Comparison of ENCODE assay signal across 2 cellular contexts in the genomic region with DNA sequence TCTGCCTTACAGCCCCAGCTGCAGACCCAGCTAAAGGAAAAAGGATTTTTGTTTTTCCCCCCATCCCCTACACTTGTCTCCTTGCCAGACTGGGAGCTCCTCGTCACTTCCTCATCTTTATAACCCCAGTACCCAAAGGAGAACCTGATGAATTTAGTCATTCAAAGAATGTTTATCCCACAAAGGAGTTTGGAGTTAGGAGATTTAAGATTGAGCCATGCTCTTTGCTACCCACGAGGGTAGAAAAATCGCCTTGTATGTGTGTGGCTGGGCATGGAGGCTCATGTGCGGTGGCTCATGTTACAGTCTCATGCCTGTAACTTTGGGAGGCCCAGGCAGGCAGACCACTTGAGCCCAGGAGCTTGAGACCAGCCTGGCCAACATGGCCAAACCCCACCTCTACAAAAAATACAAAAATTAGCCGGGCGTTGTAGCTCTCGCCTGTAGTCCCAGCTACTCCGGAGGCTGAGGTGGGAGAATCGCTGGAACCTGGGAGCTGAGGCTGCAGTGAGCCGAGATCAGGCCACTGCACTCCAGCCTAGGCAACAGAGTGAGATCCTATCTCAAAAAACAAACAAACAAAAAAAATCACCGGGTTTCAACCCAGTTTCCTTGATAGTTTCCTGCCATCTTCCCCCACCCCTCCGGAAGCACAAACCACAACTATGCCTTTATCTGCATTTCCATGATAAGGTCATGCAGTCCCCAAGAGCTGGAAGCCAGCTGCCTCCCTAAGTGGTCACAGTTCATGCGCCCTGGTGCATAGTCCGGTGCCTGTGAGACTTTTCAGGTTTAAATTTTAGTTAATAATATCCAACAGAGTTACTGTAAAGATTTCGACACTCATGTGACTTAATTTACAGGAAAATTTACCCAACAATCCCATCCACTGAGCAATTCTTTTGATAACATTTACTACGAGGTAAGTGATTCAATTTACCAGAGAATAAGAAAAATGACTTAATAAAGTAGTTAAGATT.
TF ChIP-seq lines count a peak whose summit lies in the region.

No MANE protein-coding gene starts in this region.

TF ChIP-seq in HEK293, 187 proteins besides CTCF, POLR2A, EP300 and RAD21 (continued from another document and continues in another):
- TF ChIP-seq, protein P1, sequence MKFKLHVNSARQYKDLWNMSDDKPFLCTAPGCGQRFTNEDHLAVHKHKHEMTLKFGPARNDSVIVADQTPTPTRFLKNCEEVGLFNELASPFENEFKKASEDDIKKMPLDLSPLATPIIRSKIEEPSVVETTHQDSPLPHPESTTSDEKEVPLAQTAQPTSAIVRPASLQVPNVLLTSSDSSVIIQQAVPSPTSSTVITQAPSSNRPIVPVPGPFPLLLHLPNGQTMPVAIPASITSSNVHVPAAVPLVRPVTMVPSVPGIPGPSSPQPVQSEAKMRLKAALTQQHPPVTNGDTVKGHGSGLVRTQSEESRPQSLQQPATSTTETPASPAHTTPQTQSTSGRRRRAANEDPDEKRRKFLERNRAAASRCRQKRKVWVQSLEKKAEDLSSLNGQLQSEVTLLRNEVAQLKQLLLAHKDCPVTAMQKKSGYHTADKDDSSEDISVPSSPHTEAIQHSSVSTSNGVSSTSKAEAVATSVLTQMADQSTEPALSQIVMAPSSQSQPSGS (tag by site-specific recombination; IDR thresholded peaks at IDR 0.05; ENCODE audit: low read depth), result no peak
- TF ChIP-seq GFI1B (tag by site-specific recombination; IDR thresholded peaks at IDR 0.05), result 0 out of 2 replicates have a peak, but pooled peaks have one; percentile 20
- TF ChIP-seq, protein P2, sequence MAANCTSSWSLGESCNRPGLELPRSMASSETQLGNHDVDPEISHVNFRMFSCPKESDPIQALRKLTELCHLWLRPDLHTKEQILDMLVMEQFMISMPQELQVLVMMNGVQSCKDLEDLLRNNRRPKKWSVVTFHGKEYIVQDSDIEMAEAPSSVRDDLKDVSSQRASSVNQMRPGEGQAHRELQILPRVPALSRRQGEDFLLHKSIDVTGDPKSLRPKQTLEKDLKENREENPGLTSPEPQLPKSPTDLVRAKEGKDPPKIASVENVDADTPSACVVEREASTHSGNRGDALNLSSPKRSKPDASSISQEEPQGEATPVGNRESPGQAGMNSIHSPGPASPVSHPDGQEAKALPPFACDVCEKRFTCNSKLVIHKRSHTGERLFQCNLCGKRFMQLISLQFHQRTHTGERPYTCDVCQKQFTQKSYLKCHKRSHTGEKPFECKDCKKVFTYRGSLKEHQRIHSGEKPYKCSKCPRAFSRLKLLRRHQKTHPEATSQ (tag by site-specific recombination; IDR thresholded peaks at IDR 0.05), result no peak
- TF ChIP-seq ZNF791 (tag by site-specific recombination; IDR thresholded peaks at IDR 0.05), result no peak
- TF ChIP-seq SETDB1 (IDR thresholded peaks at IDR 0.05; ENCODE audit: insufficient read length, low read length), result no peak
- TF ChIP-seq ZNF2 (tag by site-specific recombination; IDR thresholded peaks at IDR 0.05), result no peak
- TF ChIP-seq ZNF292 (tag by site-specific recombination; IDR thresholded peaks at IDR 0.05; ENCODE audit: borderline replicate concordance, low read depth), result no peak
- TF ChIP-seq, protein P3, sequence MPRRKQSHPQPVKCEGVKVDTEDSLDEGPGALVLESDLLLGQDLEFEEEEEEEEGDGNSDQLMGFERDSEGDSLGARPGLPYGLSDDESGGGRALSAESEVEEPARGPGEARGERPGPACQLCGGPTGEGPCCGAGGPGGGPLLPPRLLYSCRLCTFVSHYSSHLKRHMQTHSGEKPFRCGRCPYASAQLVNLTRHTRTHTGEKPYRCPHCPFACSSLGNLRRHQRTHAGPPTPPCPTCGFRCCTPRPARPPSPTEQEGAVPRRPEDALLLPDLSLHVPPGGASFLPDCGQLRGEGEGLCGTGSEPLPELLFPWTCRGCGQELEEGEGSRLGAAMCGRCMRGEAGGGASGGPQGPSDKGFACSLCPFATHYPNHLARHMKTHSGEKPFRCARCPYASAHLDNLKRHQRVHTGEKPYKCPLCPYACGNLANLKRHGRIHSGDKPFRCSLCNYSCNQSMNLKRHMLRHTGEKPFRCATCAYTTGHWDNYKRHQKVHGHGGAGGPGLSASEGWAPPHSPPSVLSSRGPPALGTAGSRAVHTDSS (tag by site-specific recombination; IDR thresholded peaks at IDR 0.05), result no peak
- no peak for TF ChIP-seq ZNF155 (tag by site-specific recombination; IDR thresholded peaks at IDR 0.05)
- peak; percentile 94 for TF ChIP-seq ZNF394 (tag by site-specific recombination; IDR thresholded peaks at IDR 0.05; ENCODE audit: borderline replicate concordance)
- no peak for TF ChIP-seq ZNF174 (tag by site-specific recombination; IDR thresholded peaks at IDR 0.05)
- TF ChIP-seq ZNF302 (tag by site-specific recombination; IDR thresholded peaks at IDR 0.05; ENCODE audit: low read depth), result no peak
- TF ChIP-seq, protein P4, sequence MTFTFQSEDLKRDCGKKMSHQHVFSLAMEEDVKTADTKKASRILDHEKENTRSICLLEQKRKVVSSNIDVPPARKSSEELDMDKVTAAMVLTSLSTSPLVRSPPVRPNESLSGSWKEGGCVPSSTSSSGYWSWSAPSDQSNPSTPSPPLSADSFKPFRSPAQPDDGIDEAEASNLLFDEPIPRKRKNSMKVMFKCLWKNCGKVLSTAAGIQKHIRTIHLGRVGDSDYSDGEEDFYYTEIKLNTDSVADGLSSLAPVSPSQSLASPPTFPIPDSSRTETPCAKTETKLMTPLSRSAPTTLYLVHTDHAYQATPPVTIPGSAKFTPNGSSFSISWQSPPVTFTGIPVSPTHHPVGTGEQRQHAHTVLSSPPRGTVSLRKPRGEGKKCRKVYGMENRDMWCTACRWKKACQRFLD (tag by site-specific recombination; IDR thresholded peaks at IDR 0.05), result no peak
- no peak for TF ChIP-seq ZNF426 (tag by site-specific recombination; IDR thresholded peaks at IDR 0.05)
- TF ChIP-seq ZSCAN30 (tag by site-specific recombination; IDR thresholded peaks at IDR 0.05), result no peak
- TF ChIP-seq ZNF37A (tag by site-specific recombination; IDR thresholded peaks at IDR 0.05), result no peak
- TF ChIP-seq, protein P5, sequence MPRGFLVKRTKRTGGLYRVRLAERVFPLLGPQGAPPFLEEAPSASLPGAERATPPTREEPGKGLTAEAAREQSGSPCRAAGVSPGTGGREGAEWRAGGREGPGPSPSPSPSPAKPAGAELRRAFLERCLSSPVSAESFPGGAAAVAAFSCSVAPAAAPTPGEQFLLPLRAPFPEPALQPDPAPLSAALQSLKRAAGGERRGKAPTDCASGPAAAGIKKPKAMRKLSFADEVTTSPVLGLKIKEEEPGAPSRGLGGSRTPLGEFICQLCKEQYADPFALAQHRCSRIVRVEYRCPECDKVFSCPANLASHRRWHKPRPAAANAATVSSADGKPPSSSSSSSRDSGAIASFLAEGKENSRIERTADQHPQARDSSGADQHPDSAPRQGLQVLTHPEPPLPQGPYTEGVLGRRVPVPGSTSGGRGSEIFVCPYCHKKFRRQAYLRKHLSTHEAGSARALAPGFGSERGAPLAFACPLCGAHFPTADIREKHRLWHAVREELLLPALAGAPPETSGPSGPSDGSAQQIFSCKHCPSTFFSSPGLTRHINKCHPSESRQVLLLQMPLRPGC (tag by site-specific recombination; IDR thresholded peaks at IDR 0.05), result 0 out of 2 replicates have a peak, but pooled peaks have one; percentile 25
- no peak for TF ChIP-seq ZNF391 (tag by site-specific recombination; IDR thresholded peaks at IDR 0.05; ENCODE audit: borderline replicate concordance, low read depth)

TF ChIP-seq in SK-N-SH treated with all-trans-retinoic acid at 6 μM for 48 hours, 23 proteins besides CTCF, POLR2A, EP300 and RAD21 (continued from another document):
- TF ChIP-seq, protein P6, sequence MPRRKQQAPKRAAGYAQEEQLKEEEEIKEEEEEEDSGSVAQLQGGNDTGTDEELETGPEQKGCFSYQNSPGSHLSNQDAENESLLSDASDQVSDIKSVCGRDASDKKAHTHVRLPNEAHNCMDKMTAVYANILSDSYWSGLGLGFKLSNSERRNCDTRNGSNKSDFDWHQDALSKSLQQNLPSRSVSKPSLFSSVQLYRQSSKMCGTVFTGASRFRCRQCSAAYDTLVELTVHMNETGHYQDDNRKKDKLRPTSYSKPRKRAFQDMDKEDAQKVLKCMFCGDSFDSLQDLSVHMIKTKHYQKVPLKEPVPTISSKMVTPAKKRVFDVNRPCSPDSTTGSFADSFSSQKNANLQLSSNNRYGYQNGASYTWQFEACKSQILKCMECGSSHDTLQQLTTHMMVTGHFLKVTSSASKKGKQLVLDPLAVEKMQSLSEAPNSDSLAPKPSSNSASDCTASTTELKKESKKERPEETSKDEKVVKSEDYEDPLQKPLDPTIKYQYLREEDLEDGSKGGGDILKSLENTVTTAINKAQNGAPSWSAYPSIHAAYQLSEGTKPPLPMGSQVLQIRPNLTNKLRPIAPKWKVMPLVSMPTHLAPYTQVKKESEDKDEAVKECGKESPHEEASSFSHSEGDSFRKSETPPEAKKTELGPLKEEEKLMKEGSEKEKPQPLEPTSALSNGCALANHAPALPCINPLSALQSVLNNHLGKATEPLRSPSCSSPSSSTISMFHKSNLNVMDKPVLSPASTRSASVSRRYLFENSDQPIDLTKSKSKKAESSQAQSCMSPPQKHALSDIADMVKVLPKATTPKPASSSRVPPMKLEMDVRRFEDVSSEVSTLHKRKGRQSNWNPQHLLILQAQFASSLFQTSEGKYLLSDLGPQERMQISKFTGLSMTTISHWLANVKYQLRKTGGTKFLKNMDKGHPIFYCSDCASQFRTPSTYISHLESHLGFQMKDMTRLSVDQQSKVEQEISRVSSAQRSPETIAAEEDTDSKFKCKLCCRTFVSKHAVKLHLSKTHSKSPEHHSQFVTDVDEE (CRISPR knock-in tag; IDR thresholded peaks at IDR 0.05), result no peak
- TF ChIP-seq TOX (CRISPR knock-in tag; IDR thresholded peaks at IDR 0.05; ENCODE audit: borderline replicate concordance) (no peak), BACH2 (CRISPR knock-in tag; IDR thresholded peaks at IDR 0.05; ENCODE audit: borderline replicate concordance) (no peak), SNAI2 (CRISPR knock-in tag; IDR thresholded peaks at IDR 0.05) (no peak), PPARA (CRISPR knock-in tag; IDR thresholded peaks at IDR 0.05; ENCODE audit: borderline replicate concordance) (no peak)
